8 cellular contexts compared by ENCODE assay signal in the genomic region with DNA sequence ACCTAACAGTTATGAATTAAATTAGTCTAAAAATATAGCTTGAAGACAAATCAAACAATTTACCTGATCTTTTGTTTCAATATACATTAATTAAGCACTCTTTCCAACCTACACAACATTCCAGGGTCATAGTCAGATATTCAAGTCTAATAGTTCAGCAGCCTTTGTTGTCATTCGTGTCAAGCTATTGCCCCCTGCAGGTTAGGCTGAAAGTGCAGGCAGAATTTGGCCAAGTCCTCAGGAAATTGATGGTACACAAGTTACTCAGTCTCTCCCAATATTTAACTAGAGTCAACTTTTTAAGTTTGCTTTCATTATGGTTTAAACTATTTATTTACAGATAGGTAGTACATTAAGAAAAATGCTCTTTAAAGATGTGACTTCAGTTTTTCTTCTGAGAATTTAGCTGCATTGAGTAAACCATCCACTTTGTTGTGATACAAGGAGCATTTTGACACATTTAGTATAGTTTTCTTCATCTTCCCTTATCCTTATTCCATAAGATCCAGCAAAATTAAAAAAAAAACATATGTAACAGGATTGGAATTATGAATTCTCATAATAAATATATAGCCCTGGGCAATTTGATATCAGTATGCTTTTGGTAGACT.
DNase-seq lines count a peak whose midpoint lies in the region; ATAC-seq, FAIRE-seq and TF ChIP-seq lines count a peak whose summit lies in the region.

No MANE protein-coding gene starts in this region.

- no peak for TF ChIP-seq POLR2A in GM12892 (IDR thresholded peaks at IDR 0.05; ENCODE audit: low read depth, low read length)

- FAIRE-seq in A204.1 (lab: Jason Lieb, UNC), result peak; percentile 67
- FAIRE-seq in GM12892 (lab: Jason Lieb, UNC), result peak; percentile 92

- peak; percentile 44 for ATAC-seq in HG03135 (IDR thresholded peaks at IDR 0.05; ENCODE audit: unreplicated experiment)

- no peak for DNase-seq in GM12892 (ENCODE audit: insufficient read length)
- peak; percentile 64 for DNase-seq in NCI-H460 (ENCODE audit: extremely low read depth, low read depth)
- peak; percentile 80 for DNase-seq in activated CD4-positive, alpha-beta T cell treated with anti-CD3 and anti-CD28 coated beads for 48 hours
- DNase-seq in dermis microvascular lymphatic vessel endothelial cell (ENCODE audit: low read depth in 2 of 2), result peak; percentile 56 to 81
- peak; percentile 83 to 86 for DNase-seq in lung microvascular endothelial cell (ENCODE audit: low read depth in 2 of 2)
- peak; percentile 52 for DNase-seq in stimulated activated CD8-positive, alpha-beta memory T cell treated with anti-CD3 and anti-CD28 coated beads, Interleukin-7, amount 100 ng/mL, for 24 hours (ENCODE audit: low read depth)
